Comparison of ENCODE assay signal across 32 cellular contexts in genomic region chr22:35016909-35017308, GRCh38. TPM values are rescaled to one million over a fixed set of nuclear protein-coding genes. Genes with fewer than 3 reads are reported as not detected.
"Had no signal": no experiment of that assay in that cellular context is flagged by ENCODE, and none has a peak within 500 bp of the region (broad histone marks: within the 10 kb centered on the region; RNA-seq: fewer than 3 reads in every experiment).

No MANE protein-coding gene starts in this region.

- DNase-seq: dermis blood vessel endothelial cell; dorsolateral prefrontal cortex; effector CD4-positive, alpha-beta T cell; effector memory CD4-positive, alpha-beta T cell; erythroblast; esophagus squamous epithelium; foreskin fibroblast; foreskin melanocyte; gastrocnemius medialis; glutamatergic neuron; head of caudate nucleus; heart right ventricle; hippocampal formation; left cardiac atrium; left lung; left ventricle myocardium superior; lower lobe of right lung; mesenchymal stem cell; mucosa of descending colon; naive B cell had no signal

- H3K4me3 ChIP-seq: coronary artery, dorsolateral prefrontal cortex, esophagus squamous epithelium, gastrocnemius medialis, heart right ventricle, left lung, lower lobe of right lung, mucosa of descending colon had no signal

- H3K36me3 ChIP-seq: esophagus squamous epithelium, gastrocnemius medialis, heart right ventricle, left lung, lower lobe of right lung had no signal

- FAIRE-seq: colon, endometrium, islet of Langerhans, keratinocyte had no signal

- ATAC-seq: esophagus mucosa, gastrocnemius medialis, heart right ventricle, left cardiac atrium, left lung, left ventricle myocardium superior, lower lobe of right lung, mucosa of descending colon had no signal

- H3K27ac ChIP-seq: coronary artery, dorsolateral prefrontal cortex, epithelial cell of prostate, esophagus squamous epithelium, gastrocnemius medialis, heart right ventricle, left lung, lower lobe of right lung had no signal

- H3K4me1 ChIP-seq: gastrocnemius medialis, heart right ventricle, left lung, lower lobe of right lung had no signal

- H3K9me3 ChIP-seq: esophagus squamous epithelium, gastrocnemius medialis, heart right ventricle, left lung, lower lobe of right lung, mucosa of descending colon had no signal

RNA-seq across cellular contexts. Expression of gene ISX, which starts 49.0 kb away (rescaled TPM):
- total RNA-seq: dermis blood vessel endothelial cell, dorsolateral prefrontal cortex, esophagus mucosa, esophagus squamous epithelium, glomerular endothelial cell, heart right ventricle, kidney epithelial cell, left cardiac atrium, left lung, left ventricle myocardium superior, lower lobe of right lung, lung microvascular endothelial cell, mesenteric fat pad, myocyte had no signal
- polyA plus RNA-seq: heart right ventricle, keratinocyte had no signal
